ENCODE assay signal across 12 cellular contexts in genomic region chr10:78336402-78336791, GRCh38.
DNase-seq lines count a peak whose midpoint lies in the region; ATAC-seq and TF ChIP-seq lines count a peak whose summit lies in the region.
"Had no signal": no experiment of that assay in that cellular context is flagged by ENCODE, and none has a peak within 500 bp of the region (broad histone marks: within the 10 kb centered on the region; RNA-seq: fewer than 3 reads in every experiment).

No MANE protein-coding gene starts in this region.

- H3K9ac ChIP-seq in mammary epithelial cell (ENCODE audit: insufficient read depth, low read length) = no peak overlapping the region

- in situ Hi-C loops in mammary epithelial cell (cut with MboI; ENCODE audit: low sequenced_read_pairs in 2 of 2) = no loop called here

- no peaks in the 10 kb centered on the region for H3K27me3 ChIP-seq in uterus
- no peaks in the 10 kb centered on the region for H3K27me3 ChIP-seq in mammary epithelial cell (ENCODE audit: insufficient read depth, low read length)

- no peaks in the 10 kb centered on the region for H4K20me1 ChIP-seq in mammary epithelial cell (ENCODE audit: insufficient read depth, low read length)

- BruUV-seq in mammary epithelial cell (replicated peaks; lab: Mats Ljungman, UMichigan) = no TSS peak

- H3K4me3 ChIP-seq in coronary artery (no peak overlapping the region), mucosa of descending colon (no peak overlapping the region), uterus (no peak overlapping the region), mammary epithelial cell (replicated peaks in 1 of 3; ENCODE audit: insufficient read depth in 1 of 3, low read depth in 2 of 3, low read length in 3 of 3) (no peak overlapping the region)
- H3K4me3 ChIP-seq: A549 had no signal

- DNase-seq in activated CD8-positive, alpha-beta memory T cell treated with anti-CD3 and anti-CD28 coated beads for 24 hours = peak; percentile 15
- no peak for DNase-seq in activated CD8-positive, alpha-beta memory T cell treated with anti-CD3 and anti-CD28 coated beads, Interleukin-2, amount 50 U/mL, for 4 hours
- DNase-seq in coronary artery (ENCODE audit: low spot score) (peak; percentile 73), mucosa of descending colon (no peak), uterus (peak; percentile 25 to 36), mammary epithelial cell (no peak)
- DNase-seq in activated CD4-positive, alpha-beta T cell treated with anti-CD3 and anti-CD28 coated beads for 1 hour = no peak
- DNase-seq: activated naive CD4-positive, alpha-beta T cell treated with anti-CD3 and anti-CD28 coated beads, Interleukin-2, amount 50 U/mL, for 16 hours; stimulated activated CD4-positive, alpha-beta T cell treated with anti-CD3 and anti-CD28 coated beads, Interleukin-4, amount 100 ng/mL, for 1 hour; WERI-Rb-1 had no signal

- H3K9me3 ChIP-seq in mucosa of descending colon = no peaks in the 10 kb centered on the region
- H3K9me3 ChIP-seq in uterus = no peaks in the 10 kb centered on the region
- H3K9me3 ChIP-seq in mammary epithelial cell (replicated peaks; ENCODE audit: insufficient read depth, low read length) = no peaks in the 10 kb centered on the region
- H3K9me3 ChIP-seq: A549 had no signal

- CTCF ChIA-PET in mammary epithelial cell (lab: Charles Lee; ENCODE audit: low non-redundant PET) = no interaction called here

- intact Hi-C loops in mucosa of descending colon (cut with DNase I, micrococcal nuclease) (no loop called here), uterus (cut with DNase I; ENCODE audit: low total_unique reads) (no loop called here), mammary epithelial cell (cut with micrococcal nuclease) (no loop called here)

- no peak for TF ChIP-seq POLR2A in uterus (IDR thresholded peaks at IDR 0.05)

- ATAC-seq in mucosa of descending colon (peak; percentile 7), HG02678 (IDR thresholded peaks at IDR 0.05; ENCODE audit: unreplicated experiment) (no peak)
- ATAC-seq: A549 had no signal

- no peaks in the 10 kb centered on the region for H3K79me2 ChIP-seq in mammary epithelial cell (ENCODE audit: insufficient read depth, low read length)

- no peak overlapping the region for H2AFZ ChIP-seq in mammary epithelial cell (ENCODE audit: low read depth, low read length)

- H3K27ac ChIP-seq in coronary artery (peak overlapping the region; percentile 21 to 77), uterus (peak overlapping the region; percentile 20 to 43), mammary epithelial cell (ENCODE audit: insufficient read depth, low read depth, low read length) (no peak overlapping the region)
- H3K27ac ChIP-seq: A549, WERI-Rb-1 had no signal

- H3K4me2 ChIP-seq in mammary epithelial cell (ENCODE audit: insufficient read depth, low read depth, low read length) = no peak overlapping the region
- H3K4me2 ChIP-seq: A549 had no signal

- 29% methylated on average over 1 of the region's 2 CpGs for WGBS in mammary epithelial cell (ENCODE audit: low coverage, missing lambda C conversion rate)

- H3K36me3 ChIP-seq in mucosa of descending colon (ENCODE audit: low read depth) (no peaks in the 10 kb centered on the region), uterus (no peaks in the 10 kb centered on the region), mammary epithelial cell (ENCODE audit: insufficient read depth, low read length) (no peaks in the 10 kb centered on the region)
- H3K36me3 ChIP-seq: WERI-Rb-1 had no signal

- TF ChIP-seq CTCF in coronary artery (IDR thresholded peaks at IDR 0.05) (no peak), mucosa of descending colon (IDR thresholded peaks at IDR 0.05) (no peak), uterus (IDR thresholded peaks at IDR 0.05) (no peak), mammary epithelial cell (conservative IDR thresholded peaks at IDR 0.05 in 1 of 2, IDR thresholded peaks at IDR 0.05 in 1 of 2; ENCODE audit: extremely low read depth in 1 of 2, insufficient read depth in 1 of 2, low read depth in 1 of 2, low read length in 2 of 2) (no peak)

- dilution Hi-C loops in mammary epithelial cell (cut with HindIII; ENCODE audit: low sequenced_read_pairs) = no loop called here

- no peaks in the 10 kb centered on the region for H3K4me1 ChIP-seq in mucosa of descending colon (ENCODE audit: low read depth)
- H3K4me1 ChIP-seq in uterus = peaks cover 0 to 16% of the 10 kb centered on the region in 2 donors
- no peaks in the 10 kb centered on the region for H3K4me1 ChIP-seq in mammary epithelial cell (ENCODE audit: insufficient read depth, low read length)
- H3K4me1 ChIP-seq: A549 had no signal

Comparison
In these comparisons a context has a peak if more than half of its experiments do, and no peak if none do; other contexts are left out.
1. DNase-seq: peak in activated CD8-positive, alpha-beta memory T cell treated with anti-CD3 and anti-CD28 coated beads for 24 hours (single experiment), coronary artery (single experiment) and uterus (2 of 2); none in activated CD8-positive, alpha-beta memory T cell treated with anti-CD3 and anti-CD28 coated beads, Interleukin-2, amount 50 U/mL, for 4 hours (single experiment), mucosa of descending colon (0 of 3), mammary epithelial cell (single experiment) and activated CD4-positive, alpha-beta T cell treated with anti-CD3 and anti-CD28 coated beads for 1 hour (single experiment).